1 cellular context compared by ENCODE assay signal in the genomic region with DNA sequence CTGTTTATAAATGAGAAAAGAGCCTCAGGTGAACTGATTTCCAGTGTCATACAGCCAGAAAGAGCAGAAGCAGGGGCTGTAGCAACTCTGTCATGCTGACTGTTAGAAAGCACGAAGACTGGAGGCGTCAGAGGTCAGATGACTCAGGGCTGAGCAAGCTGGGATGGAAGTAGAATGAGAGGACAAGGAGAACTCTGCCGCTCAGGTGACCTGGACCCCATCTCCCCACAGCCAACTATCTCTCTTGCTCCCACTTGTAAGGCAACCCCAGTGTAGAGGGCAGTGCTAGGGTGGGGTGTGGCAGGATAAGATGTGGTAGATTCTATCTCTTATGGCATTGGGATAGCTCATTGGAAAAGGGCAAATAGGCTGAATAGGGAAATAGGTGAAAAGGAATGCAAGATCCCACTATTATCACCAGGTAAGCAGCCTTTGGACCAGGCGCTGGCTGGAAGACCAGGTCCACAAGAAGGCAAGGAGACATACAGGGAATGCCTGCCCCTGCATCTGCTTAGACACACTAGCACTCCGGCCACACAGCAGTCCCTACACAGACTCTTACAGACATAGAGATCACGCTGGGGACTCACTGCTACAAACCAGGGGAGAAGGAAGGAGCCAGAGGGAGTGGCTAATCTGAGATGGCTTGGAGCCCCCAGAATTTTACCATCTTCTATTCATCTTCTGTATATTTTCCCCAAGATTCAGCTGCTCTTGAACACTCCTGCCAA.
TF ChIP-seq lines count a peak whose summit lies in the region.

No MANE protein-coding gene starts in this region.

TF ChIP-seq in K562, 482 proteins besides CTCF, POLR2A, EP300 and RAD21 (continued from another document):
- TF ChIP-seq MTA3 (IDR thresholded peaks at IDR 0.05; ENCODE audit: borderline replicate concordance): no peak
- TF ChIP-seq, protein P1, sequence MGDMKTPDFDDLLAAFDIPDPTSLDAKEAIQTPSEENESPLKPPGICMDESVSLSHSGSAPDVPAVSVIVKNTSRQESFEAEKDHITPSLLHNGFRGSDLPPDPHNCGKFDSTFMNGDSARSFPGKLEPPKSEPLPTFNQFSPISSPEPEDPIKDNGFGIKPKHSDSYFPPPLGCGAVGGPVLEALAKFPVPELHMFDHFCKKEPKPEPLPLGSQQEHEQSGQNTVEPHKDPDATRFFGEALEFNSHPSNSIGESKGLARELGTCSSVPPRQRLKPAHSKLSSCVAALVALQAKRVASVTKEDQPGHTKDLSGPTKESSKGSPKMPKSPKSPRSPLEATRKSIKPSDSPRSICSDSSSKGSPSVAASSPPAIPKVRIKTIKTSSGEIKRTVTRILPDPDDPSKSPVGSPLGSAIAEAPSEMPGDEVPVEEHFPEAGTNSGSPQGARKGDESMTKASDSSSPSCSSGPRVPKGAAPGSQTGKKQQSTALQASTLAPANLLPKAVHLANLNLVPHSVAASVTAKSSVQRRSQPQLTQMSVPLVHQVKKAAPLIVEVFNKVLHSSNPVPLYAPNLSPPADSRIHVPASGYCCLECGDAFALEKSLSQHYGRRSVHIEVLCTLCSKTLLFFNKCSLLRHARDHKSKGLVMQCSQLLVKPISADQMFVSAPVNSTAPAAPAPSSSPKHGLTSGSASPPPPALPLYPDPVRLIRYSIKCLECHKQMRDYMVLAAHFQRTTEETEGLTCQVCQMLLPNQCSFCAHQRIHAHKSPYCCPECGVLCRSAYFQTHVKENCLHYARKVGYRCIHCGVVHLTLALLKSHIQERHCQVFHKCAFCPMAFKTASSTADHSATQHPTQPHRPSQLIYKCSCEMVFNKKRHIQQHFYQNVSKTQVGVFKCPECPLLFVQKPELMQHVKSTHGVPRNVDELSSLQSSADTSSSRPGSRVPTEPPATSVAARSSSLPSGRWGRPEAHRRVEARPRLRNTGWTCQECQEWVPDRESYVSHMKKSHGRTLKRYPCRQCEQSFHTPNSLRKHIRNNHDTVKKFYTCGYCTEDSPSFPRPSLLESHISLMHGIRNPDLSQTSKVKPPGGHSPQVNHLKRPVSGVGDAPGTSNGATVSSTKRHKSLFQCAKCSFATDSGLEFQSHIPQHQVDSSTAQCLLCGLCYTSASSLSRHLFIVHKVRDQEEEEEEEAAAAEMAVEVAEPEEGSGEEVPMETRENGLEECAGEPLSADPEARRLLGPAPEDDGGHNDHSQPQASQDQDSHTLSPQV (IDR thresholded peaks at IDR 0.05): peak; percentile 79
- TF ChIP-seq LARP7 (IDR thresholded peaks at IDR 0.05): no peak
- no peak for TF ChIP-seq CHD2 (IDR thresholded peaks at IDR 0.05; ENCODE audit: low read depth, low read length)
- TF ChIP-seq, protein P2, sequence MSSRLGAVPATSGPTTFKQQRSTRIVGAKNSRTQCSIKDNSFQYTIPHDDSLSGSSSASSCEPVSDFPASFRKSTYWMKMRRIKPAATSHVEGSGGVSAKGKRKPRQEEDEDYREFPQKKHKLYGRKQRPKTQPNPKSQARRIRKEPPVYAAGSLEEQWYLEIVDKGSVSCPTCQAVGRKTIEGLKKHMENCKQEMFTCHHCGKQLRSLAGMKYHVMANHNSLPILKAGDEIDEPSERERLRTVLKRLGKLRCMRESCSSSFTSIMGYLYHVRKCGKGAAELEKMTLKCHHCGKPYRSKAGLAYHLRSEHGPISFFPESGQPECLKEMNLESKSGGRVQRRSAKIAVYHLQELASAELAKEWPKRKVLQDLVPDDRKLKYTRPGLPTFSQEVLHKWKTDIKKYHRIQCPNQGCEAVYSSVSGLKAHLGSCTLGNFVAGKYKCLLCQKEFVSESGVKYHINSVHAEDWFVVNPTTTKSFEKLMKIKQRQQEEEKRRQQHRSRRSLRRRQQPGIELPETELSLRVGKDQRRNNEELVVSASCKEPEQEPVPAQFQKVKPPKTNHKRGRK (tag; IDR thresholded peaks at IDR 0.05): no peak
- no peak for TF ChIP-seq HNRNPUL1 (IDR thresholded peaks at IDR 0.05; ENCODE audit: low read length)
- no peak for TF ChIP-seq RAD51 (IDR thresholded peaks at IDR 0.05; ENCODE audit: borderline replicate concordance, low read depth)
- TF ChIP-seq ZNF133 (CRISPR knock-in tag; IDR thresholded peaks at IDR 0.05): no peak
- no peak for TF ChIP-seq ZNF436 (CRISPR knock-in tag; IDR thresholded peaks at IDR 0.05)
- TF ChIP-seq, protein P3, sequence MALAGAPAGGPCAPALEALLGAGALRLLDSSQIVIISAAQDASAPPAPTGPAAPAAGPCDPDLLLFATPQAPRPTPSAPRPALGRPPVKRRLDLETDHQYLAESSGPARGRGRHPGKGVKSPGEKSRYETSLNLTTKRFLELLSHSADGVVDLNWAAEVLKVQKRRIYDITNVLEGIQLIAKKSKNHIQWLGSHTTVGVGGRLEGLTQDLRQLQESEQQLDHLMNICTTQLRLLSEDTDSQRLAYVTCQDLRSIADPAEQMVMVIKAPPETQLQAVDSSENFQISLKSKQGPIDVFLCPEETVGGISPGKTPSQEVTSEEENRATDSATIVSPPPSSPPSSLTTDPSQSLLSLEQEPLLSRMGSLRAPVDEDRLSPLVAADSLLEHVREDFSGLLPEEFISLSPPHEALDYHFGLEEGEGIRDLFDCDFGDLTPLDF (CRISPR knock-in tag; IDR thresholded peaks at IDR 0.05): no peak
- no peak for TF ChIP-seq GTF2F1 (IDR thresholded peaks at IDR 0.05; ENCODE audit: low read depth, low read length)
- no peak for TF ChIP-seq HIVEP1 (CRISPR knock-in tag; IDR thresholded peaks at IDR 0.05)
- TF ChIP-seq MBD2 (IDR thresholded peaks at IDR 0.05; ENCODE audit: borderline replicate concordance, low read depth): no peak
- TF ChIP-seq FOSL1 (tag; conservative IDR thresholded peaks at IDR 0.05): peak; percentile 89
- TF ChIP-seq, protein P4, sequence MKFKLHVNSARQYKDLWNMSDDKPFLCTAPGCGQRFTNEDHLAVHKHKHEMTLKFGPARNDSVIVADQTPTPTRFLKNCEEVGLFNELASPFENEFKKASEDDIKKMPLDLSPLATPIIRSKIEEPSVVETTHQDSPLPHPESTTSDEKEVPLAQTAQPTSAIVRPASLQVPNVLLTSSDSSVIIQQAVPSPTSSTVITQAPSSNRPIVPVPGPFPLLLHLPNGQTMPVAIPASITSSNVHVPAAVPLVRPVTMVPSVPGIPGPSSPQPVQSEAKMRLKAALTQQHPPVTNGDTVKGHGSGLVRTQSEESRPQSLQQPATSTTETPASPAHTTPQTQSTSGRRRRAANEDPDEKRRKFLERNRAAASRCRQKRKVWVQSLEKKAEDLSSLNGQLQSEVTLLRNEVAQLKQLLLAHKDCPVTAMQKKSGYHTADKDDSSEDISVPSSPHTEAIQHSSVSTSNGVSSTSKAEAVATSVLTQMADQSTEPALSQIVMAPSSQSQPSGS (CRISPR knock-in tag; IDR thresholded peaks at IDR 0.05): no peak
- TF ChIP-seq, protein P5, sequence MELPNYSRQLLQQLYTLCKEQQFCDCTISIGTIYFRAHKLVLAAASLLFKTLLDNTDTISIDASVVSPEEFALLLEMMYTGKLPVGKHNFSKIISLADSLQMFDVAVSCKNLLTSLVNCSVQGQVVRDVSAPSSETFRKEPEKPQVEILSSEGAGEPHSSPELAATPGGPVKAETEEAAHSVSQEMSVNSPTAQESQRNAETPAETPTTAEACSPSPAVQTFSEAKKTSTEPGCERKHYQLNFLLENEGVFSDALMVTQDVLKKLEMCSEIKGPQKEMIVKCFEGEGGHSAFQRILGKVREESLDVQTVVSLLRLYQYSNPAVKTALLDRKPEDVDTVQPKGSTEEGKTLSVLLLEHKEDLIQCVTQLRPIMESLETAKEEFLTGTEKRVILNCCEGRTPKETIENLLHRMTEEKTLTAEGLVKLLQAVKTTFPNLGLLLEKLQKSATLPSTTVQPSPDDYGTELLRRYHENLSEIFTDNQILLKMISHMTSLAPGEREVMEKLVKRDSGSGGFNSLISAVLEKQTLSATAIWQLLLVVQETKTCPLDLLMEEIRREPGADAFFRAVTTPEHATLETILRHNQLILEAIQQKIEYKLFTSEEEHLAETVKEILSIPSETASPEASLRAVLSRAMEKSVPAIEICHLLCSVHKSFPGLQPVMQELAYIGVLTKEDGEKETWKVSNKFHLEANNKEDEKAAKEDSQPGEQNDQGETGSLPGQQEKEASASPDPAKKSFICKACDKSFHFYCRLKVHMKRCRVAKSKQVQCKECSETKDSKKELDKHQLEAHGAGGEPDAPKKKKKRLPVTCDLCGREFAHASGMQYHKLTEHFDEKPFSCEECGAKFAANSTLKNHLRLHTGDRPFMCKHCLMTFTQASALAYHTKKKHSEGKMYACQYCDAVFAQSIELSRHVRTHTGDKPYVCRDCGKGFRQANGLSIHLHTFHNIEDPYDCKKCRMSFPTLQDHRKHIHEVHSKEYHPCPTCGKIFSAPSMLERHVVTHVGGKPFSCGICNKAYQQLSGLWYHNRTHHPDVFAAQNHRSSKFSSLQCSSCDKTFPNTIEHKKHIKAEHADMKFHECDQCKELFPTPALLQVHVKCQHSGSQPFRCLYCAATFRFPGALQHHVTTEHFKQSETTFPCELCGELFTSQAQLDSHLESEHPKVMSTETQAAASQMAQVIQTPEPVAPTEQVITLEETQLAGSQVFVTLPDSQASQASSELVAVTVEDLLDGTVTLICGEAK (IDR thresholded peaks at IDR 0.05): no peak
- TF ChIP-seq, protein P5 (CRISPR knock-in tag; IDR thresholded peaks at IDR 0.05): no peak
- no peak for TF ChIP-seq POLR2B (IDR thresholded peaks at IDR 0.05; ENCODE audit: low read depth, partially characterized antibody)
- TF ChIP-seq BRF1 (IDR thresholded peaks at IDR 0.05; ENCODE audit: borderline replicate concordance, extremely low read depth, insufficient read length): no peak
- TF ChIP-seq KLF13 (tag; IDR thresholded peaks at IDR 0.05; ENCODE audit: borderline replicate concordance, low read depth): no peak
- TF ChIP-seq NR2C2 (CRISPR knock-in tag; IDR thresholded peaks at IDR 0.05): no peak
- peak; percentile 72 for TF ChIP-seq NR2C2 (tag; IDR thresholded peaks at IDR 0.05)
- TF ChIP-seq ZSCAN32 (CRISPR knock-in tag; IDR thresholded peaks at IDR 0.05): no peak
- no peak for TF ChIP-seq NCOA2 (IDR thresholded peaks at IDR 0.05; ENCODE audit: partially characterized antibody in 2 of 2)
TF ChIP-seq in K562: peak in this region for 31.
